1 cellular context compared by ENCODE assay signal in genomic region chr14:50342211-50343080, GRCh38.
TF ChIP-seq lines count a peak whose summit lies in the region.

No MANE protein-coding gene starts in this region.

TF ChIP-seq in liver, 16 proteins besides CTCF, POLR2A, EP300 and RAD21 (continued from another document):
- TF ChIP-seq ZBTB33 (IDR thresholded peaks at IDR 0.05) (no peak), SP1 (IDR thresholded peaks at IDR 0.05) (peak; percentile 54), YY1 (IDR thresholded peaks at IDR 0.05) (peak; percentile 66)
